8 cellular contexts compared by ENCODE assay signal in the genomic region with DNA sequence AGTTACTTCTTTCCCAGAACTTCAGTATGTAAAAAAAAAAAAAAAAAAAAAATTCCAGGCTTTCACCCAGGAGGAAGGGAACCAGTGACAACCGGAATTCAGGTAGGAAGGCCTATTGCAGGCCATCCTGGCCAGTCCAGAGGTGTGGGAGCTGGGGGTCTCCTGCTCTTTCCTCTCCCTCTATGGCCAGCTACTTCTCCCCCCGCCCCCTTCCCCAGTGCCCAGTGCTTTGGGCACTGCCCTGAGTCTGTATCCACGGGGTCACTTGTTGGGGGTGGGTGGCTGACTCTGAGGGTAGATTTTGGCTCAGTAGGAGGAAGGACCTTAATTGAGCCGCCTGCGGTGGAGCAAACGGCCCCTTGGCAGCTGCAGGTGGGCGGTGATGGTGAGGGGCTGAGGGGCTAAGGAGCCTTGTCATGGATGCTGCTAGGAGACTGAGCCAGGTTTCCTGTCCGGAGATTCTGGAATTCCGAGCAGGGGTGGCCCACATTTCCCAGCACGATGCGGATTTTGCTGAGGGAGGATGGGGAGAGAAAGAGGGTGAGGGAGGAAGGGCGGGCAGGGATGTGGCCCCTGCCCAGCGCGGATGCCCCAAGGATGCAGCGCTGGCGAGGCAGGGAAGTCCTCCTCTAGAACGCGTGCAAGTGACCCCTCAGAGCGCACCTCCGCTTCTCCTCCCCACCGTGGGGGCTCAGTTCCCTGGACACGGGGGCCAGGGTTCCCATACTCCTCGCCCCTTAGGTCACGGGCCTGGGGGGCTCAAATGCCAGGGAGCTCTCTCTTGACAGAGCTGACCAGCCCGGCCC. TPM values are rescaled to one million over a fixed set of nuclear protein-coding genes. Genes with fewer than 3 reads are reported as not detected.
DNase-seq lines count a peak whose midpoint lies in the region; ATAC-seq and TF ChIP-seq lines count a peak whose summit lies in the region.

No MANE protein-coding gene starts in this region.

- H3K4me1 ChIP-seq in iPS-15b (ENCODE audit: control insufficient read depth, insufficient read depth, low read length) = peaks cover 5% of the 10 kb centered on the region

- peaks cover 12% of the 10 kb centered on the region for H3K9me3 Mint-ChIP-seq in HFFc6
- no peaks in the 10 kb centered on the region for H3K9me3 Mint-ChIP-seq in activated naive CD8-positive, alpha-beta T cell (ENCODE audit: low read depth)

- no peaks in the 10 kb centered on the region for H3K9me3 ChIP-seq in iPS-15b (ENCODE audit: control insufficient read depth, insufficient read depth, low read length)

- peaks cover 14% of the 10 kb centered on the region for H3K36me3 Mint-ChIP-seq in HFFc6 (ENCODE audit: low read depth)
- peaks cover 3% of the 10 kb centered on the region for H3K36me3 Mint-ChIP-seq in activated naive CD8-positive, alpha-beta T cell

- H3K4me3 ChIP-seq in iPS-15b (ENCODE audit: low read depth, low read length) = peak overlapping the region; percentile 55

- DNase-seq in HFFc6 = no peak
- peak; percentile 22 for DNase-seq in stimulated activated CD8-positive, alpha-beta memory T cell treated with anti-CD3 and anti-CD28 coated beads, Interleukin-4, amount 100 ng/mL, for 48 hours
- no peak for DNase-seq in H4 (ENCODE audit: low spot score)

- no peaks in the 10 kb centered on the region for H3K36me3 ChIP-seq in iPS-15b (ENCODE audit: control insufficient read depth, insufficient read depth, low read length)

- TF ChIP-seq CTCF in HFFc6 (IDR thresholded peaks at IDR 0.05) = no peak

- peak overlapping the region; percentile 96 for H3K4me3 Mint-ChIP-seq in HFFc6
- peak overlapping the region; percentile 85 for H3K4me3 Mint-ChIP-seq in activated naive CD8-positive, alpha-beta T cell

- peaks cover 2% of the 10 kb centered on the region; the same call in 1 of the 2 replicates for H3K27me3 Mint-ChIP-seq in HFFc6 (ENCODE audit: insufficient read depth)
- H3K27me3 Mint-ChIP-seq in activated naive CD8-positive, alpha-beta T cell = no peaks in the 10 kb centered on the region

- peak overlapping the region; percentile 47 for H3K9ac ChIP-seq in iPS-15b (ENCODE audit: low read depth, low read length)

- peak overlapping the region; percentile 93 for H3K27ac Mint-ChIP-seq in HFFc6
- peak overlapping the region; percentile 82 for H3K27ac Mint-ChIP-seq in activated naive CD8-positive, alpha-beta T cell

- ATAC-seq in GM21390 (IDR thresholded peaks at IDR 0.05; ENCODE audit: unreplicated experiment) (no peak), HG03135 (IDR thresholded peaks at IDR 0.05; ENCODE audit: unreplicated experiment) (no peak), HG03139 (IDR thresholded peaks at IDR 0.05; ENCODE audit: unreplicated experiment) (no peak)

- peaks cover 34% of the 10 kb centered on the region for H3K4me1 Mint-ChIP-seq in HFFc6 (ENCODE audit: low read depth)
- H3K4me1 Mint-ChIP-seq in activated naive CD8-positive, alpha-beta T cell (ENCODE audit: low read depth) = peaks cover 37% of the 10 kb centered on the region

- peaks cover 3% of the 10 kb centered on the region for H3K27me3 ChIP-seq in iPS-15b (ENCODE audit: control insufficient read depth, insufficient read depth, low read length)

RNA-seq across cellular contexts. Expression of gene PHF2, which starts 1.3 kb away (rescaled TPM):
- total RNA-seq in HFFc6 (2021; fragmentation: NEBNext Ultra II Directional; extraction: Animal tissue kit (Norgen Biotek cat#: 25700)) = 10 to 100 TPM; 15.4 to 17.5 (median 16.6) TPM
- 5.8 and 8.2 TPM in 2 replicates for total RNA-seq in H4 (2014; rRNA removed; shearing (Covaris generic))
